In genomic region chr4:183763990-183764754, GRCh38 we compare ENCODE assay signal across 16 cellular contexts.
DNase-seq lines count a peak whose midpoint lies in the region; ATAC-seq, FAIRE-seq and TF ChIP-seq lines count a peak whose summit lies in the region.
"Had no signal": no experiment of that assay in that cellular context is flagged by ENCODE, and none has a peak within 500 bp of the region (broad histone marks: within the 10 kb centered on the region; RNA-seq: fewer than 3 reads in every experiment).

No MANE protein-coding gene starts in this region.

- no peaks in the 10 kb centered on the region for H3K27me3 ChIP-seq in thyroid gland

- H3K4me3 ChIP-seq in kidney (ENCODE audit: low read length in 2 of 2): peak overlapping the region in 1 of 2 donors; percentile 42
- no peak overlapping the region for H3K4me3 ChIP-seq in thyroid gland (replicated peaks in 1 of 3)

- H3K27ac ChIP-seq in VCaP: 0 out of 2 replicates have a peak overlapping the region, but pooled peaks have one; percentile 61
- H3K27ac ChIP-seq in kidney (ENCODE audit: low read depth in 2 of 2, low read length in 2 of 2): no peak overlapping the region
- peak overlapping the region; percentile 68 to 89 (median 77) for H3K27ac ChIP-seq in thyroid gland

- peak; percentile 92 for ATAC-seq in esophagus mucosa
- no peak for ATAC-seq in GM18868 (IDR thresholded peaks at IDR 0.05; ENCODE audit: unreplicated experiment)

- WGBS in thyroid gland, 2 donors: 82 to 89% methylated on average over 11 of the region's 11 CpGs

- no peaks in the 10 kb centered on the region for H3K36me3 ChIP-seq in kidney (ENCODE audit: control insufficient read depth in 1 of 2, insufficient read depth in 2 of 2, low read length in 2 of 2)
- H3K36me3 ChIP-seq in thyroid gland: no peaks in the 10 kb centered on the region

- no peaks in the 10 kb centered on the region for H3K9me3 ChIP-seq in kidney (ENCODE audit: control insufficient read depth in 1 of 2, low read length in 2 of 2)
- H3K9me3 ChIP-seq in thyroid gland: no peaks in the 10 kb centered on the region

- intact Hi-C loops in kidney (cut with DNase I): no loop called here
- intact Hi-C loops in thyroid gland (cut with DNase I): no loop called here

- FAIRE-seq in kidney (lab: Jason Lieb, UNC): no peak
- FAIRE-seq in D721Med (lab: Jason Lieb, UNC): no peak
- FAIRE-seq: H54 had no signal

- peak in 1 of 2 donors; percentile 14 for TF ChIP-seq POLR2A in thyroid gland (IDR thresholded peaks at IDR 0.05)

- no peak overlapping the region for H3K9ac ChIP-seq in kidney (ENCODE audit: low read length in 2 of 2)

- TF ChIP-seq CTCF in VCaP (conservative IDR thresholded peaks at IDR 0.05) (no peak), kidney (IDR thresholded peaks at IDR 0.05; ENCODE audit: borderline replicate concordance, extremely low read depth, insufficient read depth) (no peak), thyroid gland (IDR thresholded peaks at IDR 0.05) (no peak), D721Med (IDR thresholded peaks at IDR 0.05; ENCODE audit: insufficient read depth, missing control alignments) (no peak)

- H3K4me1 ChIP-seq in kidney (ENCODE audit: control insufficient read depth in 1 of 2, insufficient read depth in 1 of 2, low read depth in 1 of 2, low read length in 2 of 2) (peaks cover 3 to 4% of the 10 kb centered on the region in 2 donors), thyroid gland (peaks cover 32 to 39% of the 10 kb centered on the region in 2 donors)

- DNase-seq in kidney: peak; percentile 82
- DNase-seq in thyroid gland: peak; percentile 31 to 46
- no peak for DNase-seq in D721Med (ENCODE audit: insufficient read length, low spot score)
- DNase-seq in T-helper 9 cell: no peak
- DNase-seq: C1 segment of cervical spinal cord, DMS79 treated with DMSO at 0.1 percent for 48 hours, KBM-7, NCI-H187, NCI-H2227 treated with DMSO at 0.1 percent for 48 hours, NCI-H510A treated with DMSO at 0.1 percent for 48 hours, NCI-H774, SHP77 treated with DMSO at 0.1 percent for 48 hours had no signal

Comparison
In these comparisons a context has a peak if more than half of its experiments do, and no peak if none do; other contexts are left out.
1. H3K27ac ChIP-seq: peak in VCaP (single experiment) and thyroid gland (3 of 3); none in kidney (0 of 2).
2. DNase-seq: peak in kidney (single experiment) and thyroid gland (2 of 2); none in D721Med (single experiment) and T-helper 9 cell (single experiment).